In the genomic region with DNA sequence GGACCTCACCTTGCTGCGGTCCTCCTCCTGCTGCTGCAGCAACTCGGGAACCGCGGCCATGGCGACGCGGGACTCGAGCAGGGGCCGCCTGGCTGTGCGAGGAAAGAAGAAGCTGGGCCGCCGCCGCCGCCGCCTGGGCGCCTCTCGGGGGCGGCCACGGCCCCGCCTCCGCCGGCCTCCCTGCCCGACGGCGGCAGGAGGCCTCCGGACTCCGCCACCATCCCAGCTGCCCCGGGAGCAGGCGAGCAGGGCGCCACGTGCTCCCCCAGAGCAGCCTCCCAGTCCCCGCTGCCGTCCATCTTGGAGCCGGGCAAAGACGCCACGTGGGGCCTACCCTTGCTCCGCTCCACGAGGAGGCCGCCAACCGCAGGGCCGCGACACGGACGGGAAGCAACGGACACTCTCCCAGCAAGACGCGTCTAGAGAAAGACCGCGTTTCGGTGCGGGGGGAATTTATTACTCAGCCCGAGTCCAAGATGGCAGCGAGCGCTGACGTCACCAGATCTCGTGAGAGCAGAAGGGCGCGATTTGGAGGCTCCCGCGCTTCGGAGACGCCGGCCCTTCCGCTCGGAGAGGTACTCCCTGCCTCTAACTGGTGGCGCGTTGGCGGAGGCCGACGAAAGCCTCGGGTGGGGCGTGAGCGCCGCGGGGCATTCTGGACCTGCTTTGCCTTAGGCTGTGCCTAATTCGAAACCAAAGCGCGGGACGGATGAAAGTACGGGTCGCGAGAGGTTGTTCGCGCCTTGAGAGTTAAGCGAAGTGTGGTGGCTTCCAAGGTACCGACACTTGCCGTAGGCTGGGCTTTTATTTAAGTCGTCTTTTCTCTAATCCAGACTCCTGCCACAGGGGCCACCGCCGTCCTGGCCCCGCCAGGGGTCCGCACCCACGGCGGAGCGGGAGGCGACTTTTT, we compare ENCODE assay signal across 8 cellular contexts.
DNase-seq lines count a peak whose midpoint lies in the region; ATAC-seq and TF ChIP-seq lines count a peak whose summit lies in the region.

A gene with protein sequence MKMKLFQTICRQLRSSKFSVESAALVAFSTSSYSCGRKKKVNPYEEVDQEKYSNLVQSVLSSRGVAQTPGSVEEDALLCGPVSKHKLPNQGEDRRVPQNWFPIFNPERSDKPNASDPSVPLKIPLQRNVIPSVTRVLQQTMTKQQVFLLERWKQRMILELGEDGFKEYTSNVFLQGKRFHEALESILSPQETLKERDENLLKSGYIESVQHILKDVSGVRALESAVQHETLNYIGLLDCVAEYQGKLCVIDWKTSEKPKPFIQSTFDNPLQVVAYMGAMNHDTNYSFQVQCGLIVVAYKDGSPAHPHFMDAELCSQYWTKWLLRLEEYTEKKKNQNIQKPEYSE (plus strand): TSS at position 653 of the 910 bp plus-strand sequence. CDS start 842 bp downstream, outside the sequence.
A gene (minus strand): TSS at position 429 of the 910 bp plus-strand sequence. CDS start 369 bp downstream, at position 60.

- H3K4me1 ChIP-seq in ES-I3 (ENCODE audit: insufficient read depth, low read length) (peaks cover 28% of the 10 kb centered on the region), HAP-1 (peaks cover 21% of the 10 kb centered on the region), MM.1S (ENCODE audit: low read length) (peaks cover 31% of the 10 kb centered on the region)

- no peaks in the 10 kb centered on the region for H3K9me3 Mint-ChIP-seq in nephron progenitor cell
- H3K9me3 Mint-ChIP-seq in stimulated activated naive CD8-positive, alpha-beta T cell treated with anti-CD3 and anti-CD28 coated beads, Interleukin-15, amount 100 ng/mL, for 72 hours: no peaks in the 10 kb centered on the region

- H3K4me2 ChIP-seq in MM.1S (ENCODE audit: low read depth, low read length): peak within 1 kb of the TSS; percentile 99

- peaks cover 27% of the 10 kb centered on the region for H3K36me3 Mint-ChIP-seq in nephron progenitor cell (ENCODE audit: low read depth)

- H3K36me3 ChIP-seq in ES-I3 (ENCODE audit: insufficient read depth, low read length) (no peaks in the 10 kb centered on the region), HAP-1 (replicated peaks) (peaks cover 39% of the 10 kb centered on the region), MM.1S (replicated peaks; ENCODE audit: insufficient read depth, low read length) (peaks cover 5% of the 10 kb centered on the region; the same call in 1 of the 2 replicates)

- peaks cover 72% of the 10 kb centered on the region for H3K4me1 Mint-ChIP-seq in nephron progenitor cell
- H3K4me1 Mint-ChIP-seq in stimulated activated naive CD8-positive, alpha-beta T cell treated with anti-CD3 and anti-CD28 coated beads, Interleukin-15, amount 100 ng/mL, for 72 hours: peaks cover 59% of the 10 kb centered on the region

- peak within 1 kb of the TSS; percentile 89 for H3K4me3 Mint-ChIP-seq in nephron progenitor cell
- peak within 1 kb of the TSS; percentile 89 to 93 for H3K4me3 Mint-ChIP-seq in stimulated activated naive CD8-positive, alpha-beta T cell treated with anti-CD3 and anti-CD28 coated beads, Interleukin-15, amount 100 ng/mL, for 72 hours

- H4K20me1 ChIP-seq in MM.1S (ENCODE audit: insufficient read depth, low read length): peaks cover 30% of the 10 kb centered on the region

- peaks cover 3% of the 10 kb centered on the region for H3K27me3 Mint-ChIP-seq in nephron progenitor cell (ENCODE audit: low read depth, poor library complexity)
- no peaks in the 10 kb centered on the region for H3K27me3 Mint-ChIP-seq in stimulated activated naive CD8-positive, alpha-beta T cell treated with anti-CD3 and anti-CD28 coated beads, Interleukin-15, amount 100 ng/mL, for 72 hours

- H3K9ac ChIP-seq in ES-I3 (ENCODE audit: low read depth, low read length) (peak within 1 kb of the TSS; percentile 95), MM.1S (ENCODE audit: low read length) (peak within 1 kb of the TSS; percentile 99)

- in situ Hi-C loops in HAP-1 (cut with MboI; ENCODE audit: low sequenced_read_pairs): no loop called here

- no peaks in the 10 kb centered on the region for H3K9me3 ChIP-seq in ES-I3 (ENCODE audit: control insufficient read depth, insufficient read depth, low read length)
- H3K9me3 ChIP-seq in HAP-1: no peaks in the 10 kb centered on the region
- H3K9me3 ChIP-seq in MM.1S (replicated peaks; ENCODE audit: insufficient read depth, low read length): no peaks in the 10 kb centered on the region

- peaks cover 61% of the 10 kb centered on the region for H3F3A ChIP-seq in MM.1S (ENCODE audit: insufficient read depth, low read length)

- peak within 1 kb of the TSS; percentile 99 for H3K27ac ChIP-seq in MM.1S (ENCODE audit: low read length)

- H3K27me3 ChIP-seq in HAP-1 (ENCODE audit: low read depth) (no peaks in the 10 kb centered on the region), MM.1S (replicated peaks; ENCODE audit: insufficient read depth, low read length) (no peaks in the 10 kb centered on the region)

- H2AFZ ChIP-seq in MM.1S (ENCODE audit: low read length): peak within 1 kb of the TSS; percentile 75

- H3K9me2 ChIP-seq in MM.1S (replicated peaks; ENCODE audit: insufficient read depth, low read length): no peaks in the 10 kb centered on the region

- peaks cover 94% of the 10 kb centered on the region for H3K79me2 ChIP-seq in MM.1S (ENCODE audit: low read length)

- peak within 1 kb of the TSS; percentile 99 for H3K27ac Mint-ChIP-seq in nephron progenitor cell
- H3K27ac Mint-ChIP-seq in stimulated activated naive CD8-positive, alpha-beta T cell treated with anti-CD3 and anti-CD28 coated beads, Interleukin-15, amount 100 ng/mL, for 72 hours: peak within 1 kb of the TSS; percentile 99

- H3K4me3 ChIP-seq in HAP-1 (peak within 1 kb of the TSS; percentile 92), MM.1S (ENCODE audit: low read length) (peak within 1 kb of the TSS; percentile 97)

- peak; percentile 96 for ATAC-seq in stimulated activated naive CD8-positive, alpha-beta T cell treated with anti-CD3 and anti-CD28 coated beads, Interleukin-15, amount 100 ng/mL, for 72 hours

- DNase-seq in HAP-1 (ENCODE audit: low spot score in 2 of 2) (peak; percentile 92 to 99), MM.1S (peak; percentile 100), SIG-M5 (lab: John Stamatoyannopoulos, UW) (peak; percentile 95), activated gamma-delta T cell (lab: John Stamatoyannopoulos, UW) (peak; percentile 97), fibroblast of the conjunctiva (ENCODE audit: low read depth) (peak; percentile 99), nephron progenitor cell (peak; percentile 99)
- DNase-seq in stimulated activated naive CD8-positive, alpha-beta T cell treated with anti-CD3 and anti-CD28 coated beads, Interleukin-15, amount 100 ng/mL, for 72 hours: peak; percentile 99 to 100

- TF ChIP-seq CTCF in MM.1S (IDR thresholded peaks at IDR 0.05; ENCODE audit: low read length) (no peak), nephron progenitor cell (IDR thresholded peaks at IDR 0.05) (no peak)

Comparison
In these comparisons a context has a peak if more than half of its experiments do, and no peak if none do; other contexts are left out.
1. Peak in every context shown above with its lines: DNase-seq, ATAC-seq, H3K4me3 ChIP-seq and H3K27ac ChIP-seq.